Comparison of ENCODE assay signal across 8 cellular contexts in genomic region chr19:1259206-1259872, GRCh38. TPM values are rescaled to one million over a fixed set of nuclear protein-coding genes. Genes with fewer than 3 reads are reported as not detected.
A peak's percentile ranks its signal among the peaks of the same experiment; 100 is the strongest.
DNase-seq lines count a peak whose midpoint lies in the region; ATAC-seq, FAIRE-seq and TF ChIP-seq lines count a peak whose summit lies in the region.

No MANE protein-coding gene starts in this region.

- intact Hi-C loops in body of pancreas (cut with DNase I), result no loop called here
- intact Hi-C loops in kidney (cut with DNase I), result no loop called here

- no peaks in the 10 kb centered on the region for H3K9me3 ChIP-seq in body of pancreas
- no peaks in the 10 kb centered on the region for H3K9me3 ChIP-seq in kidney (ENCODE audit: control insufficient read depth in 1 of 2, low read length in 2 of 2)

- peaks cover 24 to 29% of the 10 kb centered on the region in 2 donors for H3K36me3 ChIP-seq in body of pancreas (replicated peaks in 1 of 2; ENCODE audit: insufficient read depth in 1 of 2, low read depth in 2 of 2)
- peaks cover 17 to 26% of the 10 kb centered on the region in 2 donors for H3K36me3 ChIP-seq in kidney (ENCODE audit: control insufficient read depth in 1 of 2, insufficient read depth in 2 of 2, low read length in 2 of 2)

- H3K27me3 ChIP-seq in body of pancreas, result no peaks in the 10 kb centered on the region

- FAIRE-seq in kidney (lab: Jason Lieb, UNC), result no peak

- H3K4me3 ChIP-seq in body of pancreas, result no peak overlapping the region
- H3K4me3 ChIP-seq in kidney (ENCODE audit: low read length in 2 of 2), result peak overlapping the region in 1 of 2 donors; percentile 29

- WGBS in body of pancreas, 2 donors, result 13 to 24% methylated on average over 8 to 17 of the region's 17 CpGs

- H3K27ac ChIP-seq in body of pancreas, result peak overlapping the region; percentile 89 to 100 (median 98)
- peak overlapping the region; percentile 93 to 98 for H3K27ac ChIP-seq in kidney (ENCODE audit: low read depth in 2 of 2, low read length in 2 of 2)

- peak; percentile 19 to 69 (median 68) for TF ChIP-seq POLR2A in body of pancreas (IDR thresholded peaks at IDR 0.05)

- TF ChIP-seq CTCF in body of pancreas (IDR thresholded peaks at IDR 0.05) (no peak), kidney (IDR thresholded peaks at IDR 0.05; ENCODE audit: borderline replicate concordance, extremely low read depth, insufficient read depth) (no peak)

- DNase-seq in SW480 (ENCODE audit: low spot score), result peak; percentile 81
- peak; percentile 66 to 79 (median 72) for DNase-seq in body of pancreas
- DNase-seq in kidney, result peak; percentile 95
- peak; percentile 60 for DNase-seq in stimulated activated CD8-positive, alpha-beta memory T cell treated with anti-CD3 and anti-CD28 coated beads, Interleukin-12 subunit alpha, Interleukin-12 subunit beta, amount 100 ng/mL, for 4 hours (ENCODE audit: low read depth)
- DNase-seq in NCI-H345 (lab: John Stamatoyannopoulos, UW), result no peak

- peak; percentile 40 for ATAC-seq in GM18498 (IDR thresholded peaks at IDR 0.05; ENCODE audit: unreplicated experiment)
- peak; percentile 31 for ATAC-seq in HG03342 (IDR thresholded peaks at IDR 0.05; ENCODE audit: unreplicated experiment)
- peak; percentile 2 for ATAC-seq in body of pancreas
- no peak for ATAC-seq in GM18520 (IDR thresholded peaks at IDR 0.05; ENCODE audit: unreplicated experiment)

- H3K4me1 ChIP-seq in body of pancreas (peaks cover 89% of the 10 kb centered on the region), kidney (ENCODE audit: control insufficient read depth in 1 of 2, insufficient read depth in 1 of 2, low read depth in 1 of 2, low read length in 2 of 2) (peaks cover 34 to 68% of the 10 kb centered on the region in 2 donors)

- peak overlapping the region; percentile 26 to 81 for H3K9ac ChIP-seq in kidney (ENCODE audit: low read length in 2 of 2)

RNA-seq across cellular contexts. Expression of gene CIRBP, which starts 9.8 kb away (rescaled TPM):
- total RNA-seq in body of pancreas (100 to 1,000 TPM; 582 to 630 TPM), kidney (533 TPM)
- 408 TPM for polyA plus RNA-seq in kidney (ENCODE audit: insufficient read depth, low read depth, low replicate concordance)

RNA-seq across cellular contexts. Expression of gene MIDN, which starts 11.0 kb away (rescaled TPM):
- 10 to 100 TPM; 36.3 to 43.5 TPM for total RNA-seq in body of pancreas
- total RNA-seq in kidney, result 205 TPM
- polyA plus RNA-seq in kidney (ENCODE audit: insufficient read depth, low read depth, low replicate concordance), result 21.3 TPM

RNA-seq across cellular contexts. Expression of gene FAM174C, which starts 16.0 kb away (rescaled TPM):
- 10 to 100 TPM; 48.0 to 63.9 TPM for total RNA-seq in body of pancreas
- total RNA-seq in kidney, result 35.3 TPM
- polyA plus RNA-seq in kidney (ENCODE audit: insufficient read depth, low read depth, low replicate concordance), result 94.7 TPM

RNA-seq across cellular contexts. Expression of gene ATP5F1D, which starts 17.8 kb away (rescaled TPM):
- 100 to 1,000 TPM; 156 to 157 TPM for total RNA-seq in body of pancreas
- 183 TPM for total RNA-seq in kidney
- polyA plus RNA-seq in kidney (ENCODE audit: insufficient read depth, low read depth, low replicate concordance), result 641 TPM

RNA-seq across cellular contexts. Expression of gene CBARP, which starts 21.5 kb away (rescaled TPM):
- total RNA-seq in body of pancreas, result under 1 TPM; 0.33 to 0.78 TPM
- 1.1 TPM for total RNA-seq in kidney
- 1.0 TPM for polyA plus RNA-seq in kidney (ENCODE audit: insufficient read depth, low read depth, low replicate concordance)
